Comparison of ENCODE assay signal across 8 cellular contexts in the genomic region with DNA sequence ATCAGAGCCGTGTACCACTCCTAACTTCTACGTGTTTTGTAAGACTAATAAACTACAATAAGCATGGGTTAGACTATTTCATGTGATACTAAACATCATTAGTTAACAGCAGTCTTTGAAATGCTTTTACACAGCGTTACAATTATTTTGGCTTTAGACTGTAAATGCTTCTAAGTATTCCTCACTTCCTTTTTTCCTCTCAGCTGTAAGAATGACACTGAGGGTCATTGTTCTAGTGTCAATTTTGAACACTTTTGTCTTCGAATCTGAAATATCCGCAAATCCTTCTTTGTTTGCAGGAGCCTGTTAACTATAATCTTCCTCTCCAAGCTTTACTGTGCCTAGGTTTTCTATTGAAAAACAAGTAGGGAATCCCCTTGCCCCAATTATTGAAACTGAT.
DNase-seq lines count a peak whose midpoint lies in the region; ATAC-seq and FAIRE-seq lines count a peak whose summit lies in the region.

No MANE protein-coding gene starts in this region.

- no peak overlapping the region for H3K27ac ChIP-seq in rectal smooth muscle tissue (ENCODE audit: low read depth, low read length)

- H3K36me3 Mint-ChIP-seq in effector memory CD8-positive, alpha-beta T cell (ENCODE audit: insufficient read depth): peaks cover 17% of the 10 kb centered on the region

- peak; percentile 59 for FAIRE-seq in GM18507 (lab: Jason Lieb, UNC)

- peak overlapping the region; percentile 88 to 91 for H3K4me3 Mint-ChIP-seq in effector memory CD8-positive, alpha-beta T cell

- peak overlapping the region; percentile 67 for H3K4me3 ChIP-seq in rectal smooth muscle tissue (ENCODE audit: low read length)

- H3K36me3 ChIP-seq in rectal smooth muscle tissue (ENCODE audit: control insufficient read depth, insufficient read depth, low read length): peaks cover 4% of the 10 kb centered on the region

- H3K4me1 ChIP-seq in rectal smooth muscle tissue (ENCODE audit: control insufficient read depth, insufficient read depth, low read length): peaks cover 13% of the 10 kb centered on the region

- no peak overlapping the region for H3K9ac ChIP-seq in rectal smooth muscle tissue (ENCODE audit: low read length)

- no peaks in the 10 kb centered on the region for H3K27me3 Mint-ChIP-seq in effector memory CD8-positive, alpha-beta T cell

- peak overlapping the region in 1 of 2 donors; percentile 96 for H3K27ac Mint-ChIP-seq in effector memory CD8-positive, alpha-beta T cell

- peaks cover 15 to 32% of the 10 kb centered on the region in 2 donors for H3K4me1 Mint-ChIP-seq in effector memory CD8-positive, alpha-beta T cell (ENCODE audit: low read depth in 2 of 2)

- H3K9me3 Mint-ChIP-seq in effector memory CD8-positive, alpha-beta T cell: no peaks in the 10 kb centered on the region

- no peaks in the 10 kb centered on the region for H3K27me3 ChIP-seq in rectal smooth muscle tissue (ENCODE audit: control insufficient read depth, insufficient read depth, low read length)

- no peak for DNase-seq in GM18507 (ENCODE audit: extremely low spot score, insufficient read length, low read depth)
- peak; percentile 63 for DNase-seq in NOMO-1 treated with DMSO at 0.1 percent for 48 hours (lab: John Stamatoyannopoulos, UW; ENCODE audit: unreplicated experiment)
- no peak for DNase-seq in effector memory CD8-positive, alpha-beta T cell
- no peak for DNase-seq in kidney tubule cell (ENCODE audit: low spot score)
- no peak for DNase-seq in 8988T
- DNase-seq in NCI-H1092 (lab: John Stamatoyannopoulos, UW): no peak

- no peak for ATAC-seq in effector memory CD8-positive, alpha-beta T cell (replicated peaks)
- no peak for ATAC-seq in GM21723 (IDR thresholded peaks at IDR 0.05; ENCODE audit: unreplicated experiment)
